In the genomic region with DNA sequence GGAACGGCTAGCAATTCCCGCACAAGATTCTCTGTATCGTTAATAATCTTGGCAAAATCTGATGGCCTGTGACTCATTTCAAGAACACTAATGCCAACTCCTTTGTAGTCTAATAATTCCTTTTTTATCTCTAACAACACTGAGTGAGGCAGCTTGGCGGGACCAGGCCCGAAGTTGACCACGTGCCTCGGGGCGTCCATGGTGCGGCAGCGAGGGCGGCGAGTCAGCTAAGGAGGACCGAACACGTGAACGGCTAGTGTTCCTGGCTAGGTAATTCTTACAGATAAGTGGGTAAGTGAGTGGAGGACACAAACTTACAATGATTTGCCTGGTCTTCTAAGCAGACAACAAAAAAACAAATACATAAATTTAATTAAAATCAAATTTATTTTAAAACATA, we compare ENCODE assay signal across 26 cellular contexts. TPM values are rescaled to one million over a fixed set of nuclear protein-coding genes. Genes with fewer than 3 reads are reported as not detected.
DNase-seq lines count a peak whose midpoint lies in the region; ATAC-seq and TF ChIP-seq lines count a peak whose summit lies in the region.
"Had no signal": no experiment of that assay in that cellular context is flagged by ENCODE, and none has a peak within 500 bp of the region (broad histone marks: within the 10 kb centered on the region; RNA-seq: fewer than 3 reads in every experiment).

No MANE protein-coding gene starts in this region.

- no peak overlapping the region for H3K27ac Mint-ChIP-seq in activated CD8-positive, alpha-beta memory T cell treated with anti-CD3 and anti-CD28 coated beads, Interleukin-2, amount 10 ng/mL, durations not matched to agents 7 days and 5 days
- H3K27ac Mint-ChIP-seq: CD14-positive monocyte; CD4-positive, alpha-beta memory T cell; CD4-positive, CD25-positive, alpha-beta regulatory T cell; CD8-positive, alpha-beta memory T cell had no signal

- H3K27ac ChIP-seq in right atrium auricular region: no peak overlapping the region
- H3K27ac ChIP-seq in mesenchymal stem cell (ENCODE audit: low read length, poor library complexity, severe bottlenecking): no peak overlapping the region
- H3K27ac ChIP-seq: BLaER1 had no signal

- WGBS in mesenchymal stem cell: 99% methylated on average over 12 of the region's 15 CpGs

- no peak overlapping the region for H3K4ac ChIP-seq in mesenchymal stem cell (ENCODE audit: low read depth in 1 of 2, low read length in 2 of 2)

- no peaks in the 10 kb centered on the region for H3K27me3 Mint-ChIP-seq in activated CD8-positive, alpha-beta memory T cell treated with anti-CD3 and anti-CD28 coated beads, Interleukin-2, amount 10 ng/mL, durations not matched to agents 7 days and 5 days
- H3K27me3 Mint-ChIP-seq: CD4-positive, alpha-beta memory T cell; CD4-positive, CD25-positive, alpha-beta regulatory T cell had no signal

- H2AFZ ChIP-seq in mesenchymal stem cell (ENCODE audit: low read depth, low read length): no peak overlapping the region

- H3K9me3 ChIP-seq in right atrium auricular region (peaks cover 0 to 23% of the 10 kb centered on the region in 2 donors), mesenchymal stem cell (ENCODE audit: control insufficient read depth, low read length) (peaks cover 4% of the 10 kb centered on the region)
- H3K9me3 ChIP-seq: BE2C had no signal

- no peaks in the 10 kb centered on the region for H3K4me1 ChIP-seq in right atrium auricular region
- H3K4me1 ChIP-seq in mesenchymal stem cell (ENCODE audit: control insufficient read depth, insufficient read depth, low read depth, low read length): no peaks in the 10 kb centered on the region
- H3K4me1 ChIP-seq: BE2C, BLaER1 had no signal

- no peak overlapping the region for H2BK12ac ChIP-seq in mesenchymal stem cell (ENCODE audit: low read length in 2 of 2)

- CTCF ChIA-PET in activated CD8-positive, alpha-beta memory T cell treated with anti-CD3 and anti-CD28 coated beads, Interleukin-2, amount 10 ng/mL, durations not matched to agents 7 days and 5 days (lab: Charles Lee): no interaction called here

- no peak overlapping the region for H3K18ac ChIP-seq in mesenchymal stem cell (ENCODE audit: low read depth in 1 of 2, low read length in 2 of 2)

- H3K9ac ChIP-seq in mesenchymal stem cell (ENCODE audit: low read length): no peak overlapping the region
- H3K9ac ChIP-seq: BLaER1 had no signal

- H3K36me3 ChIP-seq in right atrium auricular region (no peaks in the 10 kb centered on the region), mesenchymal stem cell (ENCODE audit: control insufficient read depth in 1 of 2, insufficient read depth in 2 of 2, low read depth in 1 of 2, low read length in 2 of 2) (no peaks in the 10 kb centered on the region)
- H3K36me3 ChIP-seq: BE2C, BLaER1 had no signal

- no peak overlapping the region for H2BK120ac ChIP-seq in mesenchymal stem cell (ENCODE audit: low read depth, low read length)

- no peak for ATAC-seq in Right ventricle myocardium inferior
- no peak for ATAC-seq in activated CD8-positive, alpha-beta memory T cell treated with anti-CD3 and anti-CD28 coated beads, Interleukin-2, amount 10 ng/mL, durations not matched to agents 7 days and 5 days
- ATAC-seq in GM18909 (IDR thresholded peaks at IDR 0.05; ENCODE audit: poor library complexity, unreplicated experiment): no peak
- ATAC-seq: GM12878 had no signal

- TF ChIP-seq CTCF in right atrium auricular region (IDR thresholded peaks at IDR 0.05): no peak

- no peak overlapping the region for H2BK5ac ChIP-seq in mesenchymal stem cell (ENCODE audit: low read depth, low read length, poor library complexity, severe bottlenecking)

- peaks cover 9% of the 10 kb centered on the region for H3K9me3 Mint-ChIP-seq in activated CD8-positive, alpha-beta memory T cell treated with anti-CD3 and anti-CD28 coated beads, Interleukin-2, amount 10 ng/mL, durations not matched to agents 7 days and 5 days (ENCODE audit: low read depth)

- H3K27me3 ChIP-seq in right atrium auricular region (no peaks in the 10 kb centered on the region), mesenchymal stem cell (ENCODE audit: control insufficient read depth in 1 of 2, insufficient read depth in 1 of 2, low read length in 2 of 2) (no peaks in the 10 kb centered on the region)
- H3K27me3 ChIP-seq: BE2C, BLaER1 had no signal

- H4K8ac ChIP-seq in mesenchymal stem cell (ENCODE audit: low read length): peak overlapping the region; percentile 41

- H3K4me1 Mint-ChIP-seq in activated CD8-positive, alpha-beta memory T cell treated with anti-CD3 and anti-CD28 coated beads, Interleukin-2, amount 10 ng/mL, durations not matched to agents 7 days and 5 days: peaks cover 5% of the 10 kb centered on the region
- H3K4me1 Mint-ChIP-seq: CD4-positive, alpha-beta memory T cell; CD8-positive, alpha-beta memory T cell had no signal

- DNase-seq in Right ventricle myocardium inferior (ENCODE audit: missing footprints) (peak; percentile 25), right atrium auricular region (ENCODE audit: low spot score) (no peak), mesenchymal stem cell (no peak), posterior vena cava (ENCODE audit: low spot score) (peak; percentile 58)
- DNase-seq in activated CD8-positive, alpha-beta memory T cell treated with anti-CD3 and anti-CD28 coated beads, Interleukin-2, amount 10 ng/mL, durations not matched to agents 7 days and 5 days: no peak
- DNase-seq: 8988T; ACHN; BE2C; C1 segment of cervical spinal cord; CD4-positive, alpha-beta memory T cell; CD4-positive, CD25-positive, alpha-beta regulatory T cell; CD8-positive, alpha-beta memory T cell; COR-L47; DMS 273 treated with DMSO at 0.1 percent for 48 hours; DMS153; DMS53; DMS79; DND-41; EL; GDM1 had no signal

- H3K79me1 ChIP-seq in mesenchymal stem cell (replicated peaks; ENCODE audit: low read length, poor library complexity, severe bottlenecking): no peaks in the 10 kb centered on the region

- no peak overlapping the region for H3K4me3 Mint-ChIP-seq in activated CD8-positive, alpha-beta memory T cell treated with anti-CD3 and anti-CD28 coated beads, Interleukin-2, amount 10 ng/mL, durations not matched to agents 7 days and 5 days
- H3K4me3 Mint-ChIP-seq: CD14-positive monocyte; CD4-positive, alpha-beta memory T cell; CD4-positive, CD25-positive, alpha-beta regulatory T cell; CD8-positive, alpha-beta memory T cell had no signal

- H2AK5ac ChIP-seq in mesenchymal stem cell (ENCODE audit: low read length, severe bottlenecking): no peak overlapping the region

- no peak overlapping the region for H3K4me2 ChIP-seq in mesenchymal stem cell (ENCODE audit: low read length, poor library complexity, severe bottlenecking)
- H3K4me2 ChIP-seq: BLaER1 had no signal

- H3K14ac ChIP-seq in mesenchymal stem cell (ENCODE audit: low read length in 2 of 2): no peak overlapping the region

- H3K36me3 Mint-ChIP-seq in activated CD8-positive, alpha-beta memory T cell treated with anti-CD3 and anti-CD28 coated beads, Interleukin-2, amount 10 ng/mL, durations not matched to agents 7 days and 5 days: no peaks in the 10 kb centered on the region
- H3K36me3 Mint-ChIP-seq: CD14-positive monocyte; CD4-positive, alpha-beta memory T cell; CD4-positive, CD25-positive, alpha-beta regulatory T cell; CD8-positive, alpha-beta memory T cell had no signal

- H4K91ac ChIP-seq in mesenchymal stem cell (ENCODE audit: low read length): no peak overlapping the region

- H3K23ac ChIP-seq in mesenchymal stem cell (ENCODE audit: low read length in 2 of 2): no peak overlapping the region

- H3K4me3 ChIP-seq in right atrium auricular region (no peak overlapping the region), mesenchymal stem cell (ENCODE audit: insufficient read depth in 1 of 2, low read depth in 1 of 2, low read length in 2 of 2) (no peak overlapping the region)
- H3K4me3 ChIP-seq: BLaER1, GM12878 had no signal

- intact Hi-C loops in Right ventricle myocardium inferior (cut with DNase I): no loop called here
- intact Hi-C loops in posterior vena cava (cut with DNase I): loop anchor here in 1 of 2 donors (2.0 kb wide), 1 partner anchor 29 kb away; no protein-coding TSS in a partner anchor

- no peak overlapping the region for H2BK15ac ChIP-seq in mesenchymal stem cell (ENCODE audit: low read depth, poor library complexity, severe bottlenecking)

RNA-seq across cellular contexts. Expression of a gene that starts 49.3 kb away (rescaled TPM):
- total RNA-seq in Right ventricle myocardium inferior (25.3 TPM), right atrium auricular region (10 to 100 TPM; 15.1 to 28.2 TPM), posterior vena cava (10 to 100 TPM; 34.1 to 34.5 TPM)
- polyA plus RNA-seq in mesenchymal stem cell (2013, experiment 1 of 2): 11.6 TPM
- polyA plus RNA-seq in mesenchymal stem cell (2013, experiment 2 of 2): 12.6 TPM
- not detected for total RNA-seq in activated CD8-positive, alpha-beta memory T cell treated with anti-CD3 and anti-CD28 coated beads, Interleukin-2, amount 10 ng/mL, durations not matched to agents 7 days and 5 days
- total RNA-seq: A673; CD4-positive, alpha-beta memory T cell; CD4-positive, CD25-positive, alpha-beta regulatory T cell; CD8-positive, alpha-beta memory T cell; G401; GM12878 had no signal
- polyA plus RNA-seq: CD14-positive monocyte; CD4-positive, alpha-beta memory T cell; CD4-positive, CD25-positive, alpha-beta regulatory T cell; CD8-positive, alpha-beta memory T cell; GM12878 had no signal

Comparison
In these comparisons a context has a peak if more than half of its experiments do, and no peak if none do; other contexts are left out.
1. DNase-seq: peak in Right ventricle myocardium inferior (single experiment) and posterior vena cava (single experiment); none in right atrium auricular region (single experiment), mesenchymal stem cell (single experiment) and activated CD8-positive, alpha-beta memory T cell treated with anti-CD3 and anti-CD28 coated beads, Interleukin-2, amount 10 ng/mL, durations not matched to agents 7 days and 5 days (single experiment).
2. RNA of a gene that starts 49.3 kb away (total RNA-seq): 34.1 to 34.5 TPM in posterior vena cava, 15.1 to 28.2 TPM in right atrium auricular region and 25.3 TPM in Right ventricle myocardium inferior (single experiment); not detected in activated CD8-positive, alpha-beta memory T cell treated with anti-CD3 and anti-CD28 coated beads, Interleukin-2, amount 10 ng/mL, durations not matched to agents 7 days and 5 days; every median in the first group is over 10 times any median in the second.